12 cellular contexts compared by ENCODE assay signal in genomic region chr13:99046851-99047250, GRCh38.
DNase-seq lines count a peak whose midpoint lies in the region; ATAC-seq, FAIRE-seq and TF ChIP-seq lines count a peak whose summit lies in the region.
"Had no signal": no experiment of that assay in that cellular context is flagged by ENCODE, and none has a peak within 500 bp of the region (broad histone marks: within the 10 kb centered on the region; RNA-seq: fewer than 3 reads in every experiment).

No MANE protein-coding gene starts in this region.

- no peak for TF ChIP-seq POLR2A in spleen (IDR thresholded peaks at IDR 0.05)

- WGBS in spleen, 5 donors: 28 to 54% (median 43%) methylated on average over 4 of the region's 4 CpGs
- WGBS in mesendoderm (ENCODE audit: extremely low coverage, insufficient coverage, low lambda C conversion rate): no CpG with 5 or more reads among the region's 4 CpGs

- FAIRE-seq in D721Med (lab: Jason Lieb, UNC): no peak
- FAIRE-seq: A204.1, colon had no signal

- no peak for DNase-seq in activated CD4-positive, alpha-beta T cell treated with anti-CD3 and anti-CD28 coated beads for 36 hours
- DNase-seq in activated CD4-positive, alpha-beta T cell treated with anti-CD3 and anti-CD28 coated beads for 48 hours: no peak
- DNase-seq in T-cell (no peak), epithelial cell of prostate (ENCODE audit: low read depth, low spot score) (no peak), spleen (no peak), D721Med (ENCODE audit: insufficient read length, low spot score) (no peak), mesendoderm (no peak)
- DNase-seq: NCI-H2081, occipital lobe had no signal

- TF ChIP-seq CTCF in spleen (IDR thresholded peaks at IDR 0.05 in 8 of 11, conservative IDR thresholded peaks at IDR 0.05 in 3 of 11) (no peak), D721Med (IDR thresholded peaks at IDR 0.05; ENCODE audit: insufficient read depth, missing control alignments) (no peak)

- H3K4me3 ChIP-seq in spleen: peak overlapping the region in 1 of 8 donors; percentile 54
- H3K4me3 ChIP-seq in mesendoderm (ENCODE audit: low read length): no peak overlapping the region

- no peak for ATAC-seq in activated CD4-positive, alpha-beta T cell treated with anti-CD3 and anti-CD28 coated beads for 36 hours
- no peak for ATAC-seq in T-cell (replicated peaks in 1 of 4)
- no peak for ATAC-seq in activated CD4-positive, CD25-positive, alpha-beta regulatory T cell treated with anti-CD3 and anti-CD28 coated beads, Interleukin-2, amount 50 U/mL, for 24 hours

- no peak overlapping the region for H4K5ac ChIP-seq in mesendoderm (ENCODE audit: low read length)

- H3K9me3 Mint-ChIP-seq in activated CD4-positive, alpha-beta T cell treated with anti-CD3 and anti-CD28 coated beads for 36 hours (ENCODE audit: low read depth): no peaks in the 10 kb centered on the region
- no peaks in the 10 kb centered on the region for H3K9me3 Mint-ChIP-seq in T-cell

- H2AK5ac ChIP-seq in mesendoderm (ENCODE audit: low read length): no peak overlapping the region

- no peak overlapping the region for H3K4ac ChIP-seq in mesendoderm (ENCODE audit: low read depth, low read length)

- H3K18ac ChIP-seq in mesendoderm (ENCODE audit: low read length): no peak overlapping the region

- intact Hi-C loops in activated CD4-positive, alpha-beta T cell treated with anti-CD3 and anti-CD28 coated beads for 36 hours (cut with DNase I, micrococcal nuclease): loop anchor here (1.0 to 2.0 kb wide), 2 partner anchors 20 to 40 kb away; no protein-coding TSS in a partner anchor
- intact Hi-C loops in spleen (cut with DNase I; ENCODE audit: low total_unique reads): no loop called here

- H3K27ac ChIP-seq in epithelial cell of prostate (peak overlapping the region; percentile 93), spleen (peak overlapping the region in 6 of 8 donors; percentile 30 to 86 (median 75)), mesendoderm (ENCODE audit: low read depth, low read length) (no peak overlapping the region)

- POLR2A ChIA-PET in activated CD4-positive, alpha-beta T cell treated with anti-CD3 and anti-CD28 coated beads for 36 hours (lab: Charles Lee): interaction anchor here (0.6 to 0.9 kb wide), 2 partner anchors 9 to 158 kb away, joined by 4 to 5 read pairs; no protein-coding TSS in a partner anchor
- POLR2A ChIA-PET in T-cell (lab: Charles Lee): interaction anchor here in 1 of 2 donors (0.6 to 1.3 kb wide), 3 partner anchors 37 to 52 kb away, joined by 3 to 7 read pairs (median 3); no protein-coding TSS in a partner anchor

- H3K4me1 Mint-ChIP-seq in activated CD4-positive, alpha-beta T cell treated with anti-CD3 and anti-CD28 coated beads for 36 hours: peaks cover 87% of the 10 kb centered on the region
- H3K4me1 Mint-ChIP-seq in T-cell: peaks cover 95 to 99% (median 99%) of the 10 kb centered on the region in 3 donors

- no peak overlapping the region for H3K4me2 ChIP-seq in mesendoderm (ENCODE audit: low read length)

- peaks cover 10 to 88% (median 45%) of the 10 kb centered on the region in 6 donors for H3K4me1 ChIP-seq in spleen
- H3K4me1 ChIP-seq in mesendoderm (ENCODE audit: control insufficient read depth, low read depth, low read length): no peaks in the 10 kb centered on the region

- peak overlapping the region; percentile 93 for H3K27ac Mint-ChIP-seq in activated CD4-positive, alpha-beta T cell treated with anti-CD3 and anti-CD28 coated beads for 36 hours
- H3K27ac Mint-ChIP-seq in T-cell: peak overlapping the region; percentile 97 to 98

- H3K4me3 Mint-ChIP-seq in activated CD4-positive, alpha-beta T cell treated with anti-CD3 and anti-CD28 coated beads for 36 hours: peak overlapping the region; percentile 64
- peak overlapping the region; percentile 65 to 70 (median 70) for H3K4me3 Mint-ChIP-seq in T-cell

- H2BK15ac ChIP-seq in mesendoderm (replicated peaks; ENCODE audit: low read depth): no peak overlapping the region

- no peak overlapping the region for H4K8ac ChIP-seq in mesendoderm (ENCODE audit: low read depth, low read length)

- H3K36me3 ChIP-seq in spleen: no peaks in the 10 kb centered on the region
- H3K36me3 ChIP-seq in mesendoderm (ENCODE audit: control insufficient read depth, insufficient read depth, low read length): no peaks in the 10 kb centered on the region

- no peak overlapping the region for H3K23ac ChIP-seq in mesendoderm (ENCODE audit: low read length)

- no peak overlapping the region for H3K56ac ChIP-seq in mesendoderm (ENCODE audit: low read length)

- H2BK120ac ChIP-seq in mesendoderm (ENCODE audit: low read depth, low read length): no peak overlapping the region

- H3K27me3 Mint-ChIP-seq in activated CD4-positive, alpha-beta T cell treated with anti-CD3 and anti-CD28 coated beads for 36 hours: no peaks in the 10 kb centered on the region
- no peaks in the 10 kb centered on the region for H3K27me3 Mint-ChIP-seq in T-cell

- no peaks in the 10 kb centered on the region for H3K79me2 ChIP-seq in mesendoderm (ENCODE audit: control insufficient read depth, insufficient read depth, low read length)

- H3K9ac ChIP-seq in mesendoderm (ENCODE audit: low read length): no peak overlapping the region

- peaks cover 0 to 75% (median 7%) of the 10 kb centered on the region in 7 donors for H3K27me3 ChIP-seq in spleen (replicated peaks in 1 of 7)
- no peaks in the 10 kb centered on the region for H3K27me3 ChIP-seq in mesendoderm (ENCODE audit: insufficient read depth, low read length, poor library complexity)

- CTCF ChIA-PET in activated CD4-positive, alpha-beta T cell treated with anti-CD3 and anti-CD28 coated beads for 36 hours (lab: Charles Lee): interaction anchor here (0.7 to 5.7 kb wide), 6 partner anchors 9 to 178 kb away, joined by 3 to 35 read pairs (median 5); no protein-coding TSS in a partner anchor
- CTCF ChIA-PET in T-cell (lab: Charles Lee): interaction anchor here in 1 of 2 donors (0.6 to 1.5 kb wide), 4 partner anchors 8 to 1611 kb away, joined by 3 to 7 read pairs (median 4); no protein-coding TSS in a partner anchor

- no peak overlapping the region for H2BK5ac ChIP-seq in mesendoderm (ENCODE audit: low read length)

- H3K36me3 Mint-ChIP-seq in activated CD4-positive, alpha-beta T cell treated with anti-CD3 and anti-CD28 coated beads for 36 hours (ENCODE audit: low read depth): peaks cover 8% of the 10 kb centered on the region
- H3K36me3 Mint-ChIP-seq in T-cell: no peaks in the 10 kb centered on the region

- no peaks in the 10 kb centered on the region for H3K79me1 ChIP-seq in mesendoderm (ENCODE audit: low read length)

- no peaks in the 10 kb centered on the region for H3K9me3 ChIP-seq in spleen
